In genomic region chr2:216532562-216532961, GRCh38 we compare ENCODE assay signal across 18 cellular contexts.
"Had no signal": no experiment of that assay in that cellular context is flagged by ENCODE, and none has a peak within 500 bp of the region (broad histone marks: within the 10 kb centered on the region; RNA-seq: fewer than 3 reads in every experiment).

No MANE protein-coding gene starts in this region.

- H3K9me3 ChIP-seq: gastrocnemius medialis, upper lobe of right lung had no signal

- H3K36me3 Mint-ChIP-seq: activated naive CD4-positive, alpha-beta T cell treated with anti-CD3 and anti-CD28 coated beads, Interleukin-2, amount 50 U/mL, for 24 hours had no signal

- H3K4me3 Mint-ChIP-seq: activated naive CD4-positive, alpha-beta T cell treated with anti-CD3 and anti-CD28 coated beads, Interleukin-2, amount 50 U/mL, for 24 hours; activated T-cell treated with anti-CD3 and anti-CD28 coated beads, Interleukin-2, amount 50 U/mL, for 72 hours; immature natural killer cell; neural crest cell had no signal

- H3K27me3 ChIP-seq: dorsolateral prefrontal cortex, gastrocnemius medialis, upper lobe of right lung had no signal

- H3K4me3 ChIP-seq: dorsolateral prefrontal cortex, gastrocnemius medialis, lung, skin epidermis, upper lobe of right lung had no signal

- DNase-seq: activated CD4-positive, alpha-beta T cell treated with anti-CD3 and anti-CD28 coated beads for 1 hour; activated CD8-positive, alpha-beta memory T cell treated with anti-CD3 and anti-CD28 coated beads for 24 hours; activated CD8-positive, alpha-beta memory T cell treated with anti-CD3 and anti-CD28 coated beads, Interleukin-2, amount 50 U/mL, for 48 hours; activated effector memory CD4-positive, alpha-beta T cell treated with anti-CD3 and anti-CD28 coated beads, Interleukin-2, amount 50 U/mL, for 16 hours; activated T-cell treated with anti-CD3 and anti-CD28 coated beads, Interleukin-2, amount 50 U/mL, for 72 hours; dorsolateral prefrontal cortex; erythroblast; gastrocnemius medialis; immature natural killer cell; midbrain; stimulated activated CD4-positive, alpha-beta T cell treated with anti-CD3 and anti-CD28 coated beads, Interleukin-4, amount 100 ng/mL, for 1 hour; T-helper 2 cell; upper lobe of right lung had no signal

- H3K36me3 ChIP-seq: gastrocnemius medialis, upper lobe of right lung had no signal

- H3K4me1 Mint-ChIP-seq: activated naive CD4-positive, alpha-beta T cell treated with anti-CD3 and anti-CD28 coated beads, Interleukin-2, amount 50 U/mL, for 24 hours had no signal

- H3K9me3 Mint-ChIP-seq: activated naive CD4-positive, alpha-beta T cell treated with anti-CD3 and anti-CD28 coated beads, Interleukin-2, amount 50 U/mL, for 24 hours; activated T-cell treated with anti-CD3 and anti-CD28 coated beads, Interleukin-2, amount 50 U/mL, for 72 hours; immature natural killer cell; neural crest cell had no signal

- H3K27ac Mint-ChIP-seq: activated naive CD4-positive, alpha-beta T cell treated with anti-CD3 and anti-CD28 coated beads, Interleukin-2, amount 50 U/mL, for 24 hours; activated T-cell treated with anti-CD3 and anti-CD28 coated beads, Interleukin-2, amount 50 U/mL, for 72 hours had no signal

- H3K27ac ChIP-seq: gastrocnemius medialis, upper lobe of right lung, VCaP had no signal

- ATAC-seq: activated T-cell treated with anti-CD3 and anti-CD28 coated beads, Interleukin-2, amount 50 U/mL, for 72 hours; gastrocnemius medialis; upper lobe of right lung had no signal
